Comparison of ENCODE assay signal across 11 cellular contexts in genomic region chr6:15622045-15622750, GRCh38. TPM values are rescaled to one million over a fixed set of nuclear protein-coding genes. Genes with fewer than 3 reads are reported as not detected.
DNase-seq lines count a peak whose midpoint lies in the region; ATAC-seq and TF ChIP-seq lines count a peak whose summit lies in the region.
"Had no signal": no experiment of that assay in that cellular context is flagged by ENCODE, and none has a peak within 500 bp of the region (broad histone marks: within the 10 kb centered on the region; RNA-seq: fewer than 3 reads in every experiment).

No MANE protein-coding gene starts in this region.

- H3K79me1 ChIP-seq in trophoblast cell (ENCODE audit: low read length): no peaks in the 10 kb centered on the region

- no peak overlapping the region for H4K91ac ChIP-seq in trophoblast cell (ENCODE audit: low read depth, low read length)

- no peak overlapping the region for H3K23ac ChIP-seq in trophoblast cell (ENCODE audit: low read length)

- H3K27me3 Mint-ChIP-seq in central memory CD8-positive, alpha-beta T cell: no peaks in the 10 kb centered on the region

- H3K4me1 ChIP-seq in neuron (ENCODE audit: insufficient read depth, low read length) (peaks cover 17% of the 10 kb centered on the region), HAP-1 (no peaks in the 10 kb centered on the region), trophoblast cell (ENCODE audit: control insufficient read depth in 1 of 2, insufficient read depth in 2 of 2, low read length in 2 of 2) (no peaks in the 10 kb centered on the region)

- H2BK5ac ChIP-seq in trophoblast cell (ENCODE audit: low read depth, low read length, poor library complexity): no peak overlapping the region

- H3K4me3 ChIP-seq in NB4 (ENCODE audit: low read depth, low read length) (peak overlapping the region; percentile 9), neuron (ENCODE audit: low read length) (no peak overlapping the region), HAP-1 (no peak overlapping the region), trophoblast cell (ENCODE audit: low read depth, low read length) (no peak overlapping the region)
- H3K4me3 ChIP-seq: coronary artery had no signal

- TF ChIP-seq POLR2A in NB4 (IDR thresholded peaks at IDR 0.05; ENCODE audit: extremely low read depth, insufficient read length): no peak

- in situ Hi-C loops in HAP-1 (cut with MboI; ENCODE audit: low sequenced_read_pairs): loop anchor here (25.0 kb wide), 1 partner anchor 1410 kb away; no protein-coding TSS in a partner anchor

- H3K9me3 Mint-ChIP-seq in central memory CD8-positive, alpha-beta T cell: no peaks in the 10 kb centered on the region
- H3K9me3 Mint-ChIP-seq: H9 had no signal

- H2BK12ac ChIP-seq in trophoblast cell (ENCODE audit: low read length): no peak overlapping the region

- H3K36me3 ChIP-seq in neuron (ENCODE audit: insufficient read depth, low read length) (no peaks in the 10 kb centered on the region), HAP-1 (replicated peaks) (peaks cover 3% of the 10 kb centered on the region; the same call in 1 of the 2 replicates), trophoblast cell (ENCODE audit: control insufficient read depth in 1 of 2, insufficient read depth in 2 of 2, low read length in 2 of 2) (peaks cover 2 to 5% of the 10 kb centered on the region in 2 experiments)

- H3K27ac ChIP-seq in trophoblast cell (ENCODE audit: low read depth, low read length): no peak overlapping the region

- H2BK120ac ChIP-seq in trophoblast cell (ENCODE audit: insufficient read depth, low read length, poor library complexity): no peak overlapping the region

- H4K8ac ChIP-seq in trophoblast cell (ENCODE audit: low read depth, low read length): no peak overlapping the region

- H3K9ac ChIP-seq in trophoblast cell (ENCODE audit: low read length): no peak overlapping the region

- DNase-seq in DMS 273 (lab: John Stamatoyannopoulos, UW; ENCODE audit: unreplicated experiment): peak; percentile 52
- peak; percentile 72 for DNase-seq in NB4 (ENCODE audit: low read depth)
- DNase-seq in central memory CD8-positive, alpha-beta T cell (ENCODE audit: low spot score in 2 of 2): no peak
- DNase-seq in HAP-1 (ENCODE audit: low spot score in 2 of 2): no peak
- no peak for DNase-seq in trophoblast cell
- DNase-seq in stimulated activated naive CD4-positive, alpha-beta T cell treated with Interleukin-2 at 50 U/mL for 16 hours (lab: John Stamatoyannopoulos, UW): no peak
- DNase-seq: DMS53 had no signal

- H3K4ac ChIP-seq in trophoblast cell (ENCODE audit: low read depth, low read length): no peak overlapping the region

- H3K27ac Mint-ChIP-seq in central memory CD8-positive, alpha-beta T cell (ENCODE audit: low read depth): peak overlapping the region; percentile 39

- H3K9me3 ChIP-seq in neuron (ENCODE audit: low read length) (no peaks in the 10 kb centered on the region), HAP-1 (no peaks in the 10 kb centered on the region), trophoblast cell (ENCODE audit: insufficient read depth, low read depth, low read length) (no peaks in the 10 kb centered on the region)

- ATAC-seq in central memory CD8-positive, alpha-beta T cell (replicated peaks; ENCODE audit: extremely low read depth, poor library complexity, severe bottlenecking): no peak
- no peak for ATAC-seq in GM21717 (IDR thresholded peaks at IDR 0.05; ENCODE audit: unreplicated experiment)

- H3K4me3 Mint-ChIP-seq in central memory CD8-positive, alpha-beta T cell: no peak overlapping the region
- H3K4me3 Mint-ChIP-seq: H9 had no signal

- H3K4me1 Mint-ChIP-seq in central memory CD8-positive, alpha-beta T cell: peaks cover 38% of the 10 kb centered on the region

- no peak for TF ChIP-seq CTCF in NB4 (IDR thresholded peaks at IDR 0.05; ENCODE audit: low read depth, low read length)

- no peak overlapping the region for H2AK5ac ChIP-seq in trophoblast cell (ENCODE audit: low read length)

- H3K27me3 ChIP-seq in neuron (ENCODE audit: insufficient read depth, low read length) (no peaks in the 10 kb centered on the region), HAP-1 (ENCODE audit: low read depth) (no peaks in the 10 kb centered on the region), trophoblast cell (ENCODE audit: insufficient read depth, low read length) (no peaks in the 10 kb centered on the region)

- no peak overlapping the region for H3K18ac ChIP-seq in trophoblast cell (ENCODE audit: low read length)

- H3K36me3 Mint-ChIP-seq in central memory CD8-positive, alpha-beta T cell (ENCODE audit: insufficient read depth): peaks cover under 1% of the 10 kb centered on the region

- H4K12ac ChIP-seq in trophoblast cell (ENCODE audit: low read depth, low read length): no peak overlapping the region

- H3K79me2 ChIP-seq in trophoblast cell (ENCODE audit: control insufficient read depth, insufficient read depth, low read length, poor library complexity): no peaks in the 10 kb centered on the region

- H2AFZ ChIP-seq in neuron (ENCODE audit: low read depth, low read length): peak overlapping the region; percentile 48
- no peak overlapping the region for H2AFZ ChIP-seq in trophoblast cell (ENCODE audit: insufficient read depth, low read length, poor library complexity)

- H3K14ac ChIP-seq in trophoblast cell (ENCODE audit: low read length): no peak overlapping the region

- WGBS in trophoblast cell (ENCODE audit: extremely low coverage, insufficient coverage, insufficient read length): no CpG with 5 or more reads among the region's 4 CpGs

- H3K4me2 ChIP-seq in trophoblast cell (ENCODE audit: low read length): no peak overlapping the region

RNA-seq across cellular contexts. Expression of gene DTNBP1, which starts 40.6 kb away (rescaled TPM):
- 15.2 and 15.3 TPM in 2 replicates for polyA plus RNA-seq in trophoblast cell (2013)

Comparison
In these comparisons a context has a peak if more than half of its experiments do, and no peak if none do; other contexts are left out.
1. DNase-seq: peak in DMS 273 (single experiment) and NB4 (single experiment); none in central memory CD8-positive, alpha-beta T cell (0 of 2), HAP-1 (0 of 2), trophoblast cell (0 of 2) and stimulated activated naive CD4-positive, alpha-beta T cell treated with Interleukin-2 at 50 U/mL for 16 hours (single experiment).